ENCODE assay signal across 1 cellular context in the genomic region with DNA sequence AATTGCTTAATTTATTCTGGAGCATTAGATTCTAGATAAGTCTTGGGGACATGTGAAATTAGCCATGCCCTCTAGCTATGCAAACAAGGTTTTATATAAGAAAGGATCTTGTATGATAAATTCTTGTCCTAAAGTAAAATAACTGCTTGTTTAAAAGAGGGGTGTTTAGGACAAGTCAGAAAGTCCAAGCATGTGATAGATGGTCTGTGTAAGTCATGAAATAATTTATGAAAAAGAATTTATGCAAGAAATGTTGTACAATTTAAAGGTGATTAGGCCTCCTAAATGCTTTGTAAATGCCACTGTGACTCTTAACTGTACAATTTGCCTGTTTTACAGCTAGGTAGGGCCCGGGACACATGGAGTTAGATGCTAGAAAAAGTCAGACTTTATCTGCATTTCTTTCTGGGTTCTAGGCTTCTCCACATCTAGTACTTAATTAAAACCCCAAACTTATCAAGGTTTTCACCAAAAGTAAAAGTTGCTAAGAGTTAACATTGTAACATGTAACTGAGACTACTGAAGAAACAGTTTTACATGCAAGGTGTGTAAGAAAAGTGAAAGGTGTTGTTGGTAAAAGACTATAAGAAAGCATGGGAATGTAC.
TF ChIP-seq lines count a peak whose summit lies in the region.

No MANE protein-coding gene starts in this region.

TF ChIP-seq in IMR-90, 13 proteins besides CTCF, POLR2A, EP300 and RAD21:
- TF ChIP-seq CHD1 (IDR thresholded peaks at IDR 0.05; ENCODE audit: low read depth, low read length) (no peak), RCOR1 (IDR thresholded peaks at IDR 0.05; ENCODE audit: insufficient replicate concordance, low read length) (no peak), FOS (IDR thresholded peaks at IDR 0.05; ENCODE audit: low read depth, low read length) (no peak), NFE2L2 (IDR thresholded peaks at IDR 0.05; ENCODE audit: low read depth, low read length) (no peak), MXI1 (IDR thresholded peaks at IDR 0.05; ENCODE audit: borderline replicate concordance, low read depth, low read length) (no peak), MAFK (IDR thresholded peaks at IDR 0.05; ENCODE audit: low read depth, low read length) (no peak), RFX5 (IDR thresholded peaks at IDR 0.05; ENCODE audit: low read depth, low read length) (no peak)
- TF ChIP-seq, protein P1, sequence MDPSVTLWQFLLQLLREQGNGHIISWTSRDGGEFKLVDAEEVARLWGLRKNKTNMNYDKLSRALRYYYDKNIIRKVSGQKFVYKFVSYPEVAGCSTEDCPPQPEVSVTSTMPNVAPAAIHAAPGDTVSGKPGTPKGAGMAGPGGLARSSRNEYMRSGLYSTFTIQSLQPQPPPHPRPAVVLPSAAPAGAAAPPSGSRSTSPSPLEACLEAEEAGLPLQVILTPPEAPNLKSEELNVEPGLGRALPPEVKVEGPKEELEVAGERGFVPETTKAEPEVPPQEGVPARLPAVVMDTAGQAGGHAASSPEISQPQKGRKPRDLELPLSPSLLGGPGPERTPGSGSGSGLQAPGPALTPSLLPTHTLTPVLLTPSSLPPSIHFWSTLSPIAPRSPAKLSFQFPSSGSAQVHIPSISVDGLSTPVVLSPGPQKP (IDR thresholded peaks at IDR 0.05; ENCODE audit: borderline replicate concordance, low read depth, low read length): no peak
- TF ChIP-seq, protein P2, sequence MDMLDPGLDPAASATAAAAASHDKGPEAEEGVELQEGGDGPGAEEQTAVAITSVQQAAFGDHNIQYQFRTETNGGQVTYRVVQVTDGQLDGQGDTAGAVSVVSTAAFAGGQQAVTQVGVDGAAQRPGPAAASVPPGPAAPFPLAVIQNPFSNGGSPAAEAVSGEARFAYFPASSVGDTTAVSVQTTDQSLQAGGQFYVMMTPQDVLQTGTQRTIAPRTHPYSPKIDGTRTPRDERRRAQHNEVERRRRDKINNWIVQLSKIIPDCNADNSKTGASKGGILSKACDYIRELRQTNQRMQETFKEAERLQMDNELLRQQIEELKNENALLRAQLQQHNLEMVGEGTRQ (IDR thresholded peaks at IDR 0.05; ENCODE audit: low read depth, low read length): no peak
